Comparison of ENCODE assay signal across 17 cellular contexts in the genomic region with DNA sequence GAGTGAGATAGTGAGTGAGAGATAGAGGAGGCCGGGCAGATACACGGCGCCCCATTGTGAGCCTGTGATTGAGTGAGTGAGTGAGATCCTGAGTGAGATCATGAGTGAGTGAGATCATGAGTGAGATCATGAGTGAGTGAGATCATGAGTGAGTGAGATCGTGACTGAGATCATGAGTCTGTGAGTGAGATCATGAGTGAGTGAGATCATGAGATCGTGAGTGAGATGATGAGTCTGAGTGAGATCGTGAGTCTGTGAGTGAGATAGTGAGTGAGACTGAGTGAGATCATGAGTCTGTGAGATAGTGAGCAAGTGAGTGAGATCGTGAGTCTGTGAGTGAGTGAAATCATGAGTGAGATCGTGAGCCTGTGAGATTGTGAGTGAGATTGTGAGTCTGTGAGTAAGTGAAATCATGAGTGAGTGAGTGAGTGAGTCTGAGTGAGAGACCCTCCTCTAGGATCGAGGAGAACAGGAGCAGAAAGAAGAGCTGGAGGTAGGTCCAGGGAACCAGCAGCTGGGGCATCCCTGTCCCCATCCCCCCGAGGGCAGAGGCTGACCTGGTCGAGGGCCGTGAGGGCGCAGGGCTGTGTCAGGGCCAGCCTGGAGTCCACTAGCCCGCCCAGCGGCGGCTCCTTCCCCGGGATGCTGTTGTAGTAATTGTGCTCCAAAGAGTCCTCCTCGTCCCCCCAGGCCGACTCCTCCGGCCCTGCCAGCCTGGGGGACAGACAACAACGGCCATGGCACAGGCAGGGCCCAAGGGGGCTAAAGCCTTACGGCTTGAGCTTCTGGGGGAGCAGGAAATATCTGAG. TPM values are rescaled to one million over a fixed set of nuclear protein-coding genes. Genes with fewer than 3 reads are reported as not detected.
"Had no signal": no experiment of that assay in that cellular context is flagged by ENCODE, and none has a peak within 500 bp of the region (broad histone marks: within the 10 kb centered on the region; RNA-seq: fewer than 3 reads in every experiment).

No MANE protein-coding gene starts in this region.

- H3K4me3 ChIP-seq: esophagus muscularis mucosa, gastrocnemius medialis, tibial artery had no signal

- ATAC-seq: activated CD8-positive, alpha-beta T cell treated with anti-CD3 and anti-CD28 coated beads, Interleukin-2, amount 10 ng/mL, durations not matched to agents 7 days and 5 days; right cardiac atrium; T-cell had no signal

- H3K27ac Mint-ChIP-seq: activated CD8-positive, alpha-beta T cell treated with anti-CD3 and anti-CD28 coated beads, Interleukin-2, amount 10 ng/mL, durations not matched to agents 7 days and 5 days; nephron; stimulated activated naive CD8-positive, alpha-beta T cell treated with anti-CD3 and anti-CD28 coated beads, Interleukin-15, Interleukin-2, amounts not matched to agents 100 ng/mL and 50 ng/mL, for 24 hours; T-cell; T-helper 2 cell treated with Interferon-gamma antibody and Interleukin-4, amounts not matched to agents 5 μg/mL and 100 μg/mL, for 36 hours had no signal

- H3K36me3 ChIP-seq: gastrocnemius medialis had no signal

- DNase-seq: activated CD4-positive, alpha-beta T cell treated with anti-CD3 and anti-CD28 coated beads, Interleukin-2, amount 50 U/mL, for 1 hour; activated CD8-positive, alpha-beta T cell treated with anti-CD3 and anti-CD28 coated beads, Interleukin-2, amount 10 ng/mL, durations not matched to agents 7 days and 5 days; activated naive CD4-positive, alpha-beta T cell treated with Interleukin-2 at 50 U/mL for 16 hours; hippocampal formation; stimulated activated CD4-positive, alpha-beta T cell treated with anti-CD3 and anti-CD28 coated beads, Interleukin-12 subunit alpha, Interleukin-12 subunit beta, amount 100 ng/mL, for 4 hours; stimulated activated CD4-positive, alpha-beta T cell treated with anti-CD3 and anti-CD28 coated beads, Interleukin-4, amount 100 ng/mL, for 4 hours; T-cell; tibial artery had no signal

- H3K4me1 Mint-ChIP-seq: T-cell had no signal

- H3K4me1 ChIP-seq: esophagus muscularis mucosa, parathyroid adenoma, tibial artery had no signal

- H3K9ac ChIP-seq: parathyroid adenoma had no signal

- H3K27ac ChIP-seq: esophagus muscularis mucosa, parathyroid adenoma, tibial artery, VCaP had no signal

- H3K4me3 Mint-ChIP-seq: activated CD8-positive, alpha-beta T cell treated with anti-CD3 and anti-CD28 coated beads, Interleukin-2, amount 10 ng/mL, durations not matched to agents 7 days and 5 days; brain; nephron; stimulated activated naive CD8-positive, alpha-beta T cell treated with anti-CD3 and anti-CD28 coated beads, Interleukin-15, Interleukin-2, amounts not matched to agents 100 ng/mL and 50 ng/mL, for 24 hours; T-cell; T-helper 2 cell treated with Interferon-gamma antibody and Interleukin-4, amounts not matched to agents 5 μg/mL and 100 μg/mL, for 36 hours had no signal

- H2AFZ ChIP-seq: parathyroid adenoma had no signal

- H3K9me3 Mint-ChIP-seq: T-cell had no signal

- H3K9me3 ChIP-seq: esophagus muscularis mucosa, gastrocnemius medialis, tibial artery had no signal

- H3K36me3 Mint-ChIP-seq: T-cell had no signal

RNA-seq across cellular contexts. Expression of a gene that starts 25.4 kb away (rescaled TPM):
- total RNA-seq: activated CD8-positive, alpha-beta T cell treated with anti-CD3 and anti-CD28 coated beads, Interleukin-2, amount 10 ng/mL, durations not matched to agents 7 days and 5 days had no signal

RNA-seq across cellular contexts. Expression of a gene that starts 26.5 kb away (rescaled TPM):
- total RNA-seq: activated CD8-positive, alpha-beta T cell treated with anti-CD3 and anti-CD28 coated beads, Interleukin-2, amount 10 ng/mL, durations not matched to agents 7 days and 5 days had no signal
